8 cellular contexts compared by ENCODE assay signal in genomic region chr5:137498301-137498735, GRCh38. TPM values are rescaled to one million over a fixed set of nuclear protein-coding genes. Genes with fewer than 3 reads are reported as not detected.
A peak's percentile ranks its signal among the peaks of the same experiment; 100 is the strongest.
DNase-seq lines count a peak whose midpoint lies in the region; ATAC-seq and TF ChIP-seq lines count a peak whose summit lies in the region.

No MANE protein-coding gene starts in this region.

- no peak for TF ChIP-seq EP300 in SK-N-SH (IDR thresholded peaks at IDR 0.05; ENCODE audit: borderline replicate concordance in 1 of 2, low read depth in 1 of 2, low read length in 1 of 2)

- H3K36me3 ChIP-seq in SK-N-SH (replicated peaks in 1 of 2; ENCODE audit: control insufficient read depth in 1 of 2, insufficient read depth in 2 of 2, low read length in 1 of 2) (no peaks in the 10 kb centered on the region), cardiac muscle cell (no peaks in the 10 kb centered on the region), psoas muscle (ENCODE audit: insufficient read depth in 1 of 2, low read depth in 1 of 2) (no peaks in the 10 kb centered on the region)

- intact Hi-C loops in psoas muscle (cut with DNase I), result loop anchor here (2.0 to 10.0 kb wide), 3 partner anchors 152 to 694 kb away; no protein-coding TSS in a partner anchor

- ATAC-seq in psoas muscle (peak; percentile 24 to 51 (median 41)), GM18873 (IDR thresholded peaks at IDR 0.05; ENCODE audit: low FRiP score, unreplicated experiment) (no peak), GM18505 (IDR thresholded peaks at IDR 0.05; ENCODE audit: unreplicated experiment) (no peak)

- H3K27me3 ChIP-seq in SK-N-SH (ENCODE audit: insufficient read depth) (no peaks in the 10 kb centered on the region), cardiac muscle cell (peaks cover 68% of the 10 kb centered on the region), psoas muscle (ENCODE audit: insufficient read depth in 3 of 3, low read length in 2 of 3) (peaks cover 0 to 4% (median 0%) of the 10 kb centered on the region in 3 donors)

- peak overlapping the region; percentile 80 for H2AFZ ChIP-seq in SK-N-SH (ENCODE audit: low read depth)

- TF ChIP-seq RAD21 in SK-N-SH (IDR thresholded peaks at IDR 0.05; ENCODE audit: low read length), result no peak

- POLR2A ChIA-PET in SK-N-SH (lab: Yijun Ruan, JAX), result no interaction called here

- H3K9me3 ChIP-seq in SK-N-SH (no peaks in the 10 kb centered on the region), cardiac muscle cell (ENCODE audit: low read depth) (no peaks in the 10 kb centered on the region), psoas muscle (no peaks in the 10 kb centered on the region)

- peaks cover 56% of the 10 kb centered on the region for H3K79me2 ChIP-seq in SK-N-SH (ENCODE audit: insufficient read depth)

- no peak for TF ChIP-seq POLR2A in GM18505 (IDR thresholded peaks at IDR 0.05; ENCODE audit: borderline replicate concordance, extremely low read depth, insufficient read depth, insufficient read length)

- CTCF ChIA-PET in SK-N-SH (lab: Yijun Ruan, JAX), result interaction anchor here (0.6 to 4.6 kb wide), 48 partner anchors 7 to 696 kb away, joined by 3 to 140 read pairs (median 4); no protein-coding TSS in a partner anchor

- no peaks in the 10 kb centered on the region for H3K9me2 ChIP-seq in SK-N-SH

- TF ChIP-seq CTCF in SK-N-SH (IDR thresholded peaks at IDR 0.05), result no peak
- TF ChIP-seq CTCF in cardiac muscle cell (IDR thresholded peaks at IDR 0.05; ENCODE audit: low read depth, low read length), result no peak
- no peak for TF ChIP-seq CTCF in psoas muscle (IDR thresholded peaks at IDR 0.05)

- H3K4me1 ChIP-seq in SK-N-SH (ENCODE audit: control insufficient read depth in 1 of 2, insufficient read depth in 2 of 2, low read depth in 1 of 2, low read length in 1 of 2), result peaks cover 6% of the 10 kb centered on the region in 2 experiments; a peak in 2 of 4 replicates
- H3K4me1 ChIP-seq in cardiac muscle cell (ENCODE audit: low read depth), result no peaks in the 10 kb centered on the region
- H3K4me1 ChIP-seq in psoas muscle, result no peaks in the 10 kb centered on the region

- DNase-seq in EH (ENCODE audit: low read depth), result peak; percentile 34
- peak; percentile 75 for DNase-seq in SK-N-SH
- DNase-seq in cardiac muscle cell (ENCODE audit: low read depth in 1 of 2, low spot score in 1 of 2), result peak; percentile 36 to 50
- DNase-seq in psoas muscle, result peak; percentile 34 to 54
- DNase-seq in stimulated activated CD4-positive, alpha-beta T cell treated with anti-CD3 and anti-CD28 coated beads, Interleukin-4, amount 100 ng/mL, for 4 hours, result no peak
- DNase-seq in COLO829 (ENCODE audit: low spot score), result no peak

- H4K20me1 ChIP-seq in SK-N-SH (ENCODE audit: insufficient read depth), result no peaks in the 10 kb centered on the region

- H3K4me3 ChIP-seq in SK-N-SH (ENCODE audit: low read depth in 2 of 2, low read length in 1 of 2), result peak overlapping the region; percentile 54 to 77
- H3K4me3 ChIP-seq in cardiac muscle cell, result peak overlapping the region; percentile 63
- peak overlapping the region; percentile 65 for H3K4me3 ChIP-seq in psoas muscle

- WGBS in SK-N-SH (ENCODE audit: low lambda C conversion rate), result 14% methylated on average over 9 of the region's 57 CpGs
- WGBS in psoas muscle, 3 donors, result 2 to 4% (median 2%) methylated on average over 27 to 57 of the region's 57 CpGs

- H3K9ac ChIP-seq in SK-N-SH, result peak overlapping the region; percentile 67

- peaks cover 6% of the 10 kb centered on the region for H3F3A ChIP-seq in SK-N-SH (replicated peaks; ENCODE audit: insufficient read depth)

- H3K27ac ChIP-seq in SK-N-SH (ENCODE audit: low read depth in 2 of 2, low read length in 1 of 2), result no peak overlapping the region; a peak in 1 of 4 replicates
- no peak overlapping the region for H3K27ac ChIP-seq in cardiac muscle cell
- no peak overlapping the region for H3K27ac ChIP-seq in psoas muscle

- H3K4me2 ChIP-seq in SK-N-SH, result peak overlapping the region; percentile 81

TF ChIP-seq in SK-N-SH, 30 proteins besides CTCF, POLR2A, EP300 and RAD21:
- TF ChIP-seq ELF1 (IDR thresholded peaks at IDR 0.05) (no peak), NRF1 (IDR thresholded peaks at IDR 0.05; ENCODE audit: low read depth, low read length) (no peak), IRF3 (IDR thresholded peaks at IDR 0.05; ENCODE audit: low read depth, low read length) (no peak), SIN3A (IDR thresholded peaks at IDR 0.05; ENCODE audit: borderline replicate concordance, low read depth, low read length) (no peak), TEAD4 (IDR thresholded peaks at IDR 0.05; ENCODE audit: borderline replicate concordance, insufficient read depth) (no peak)
TF ChIP-seq in SK-N-SH: peak in this region for 0.

RNA-seq across cellular contexts. Expression of gene SPOCK1, which starts 0.8 kb away (rescaled TPM):
- polyA plus RNA-seq in SK-N-SH (2012; rRNA removed) (9.1 and 11.3 TPM in 2 replicates), cardiac muscle cell (4.1 and 12.6 TPM in 2 replicates), psoas muscle (10 to 100 TPM in 1 of 3 donors, 1 to 10 TPM in 2; 4.2 to 16.0 (median 7.1) TPM)
- 12.0 and 15.4 TPM in 2 replicates for polyA plus RNA-seq in SK-N-SH (2012; cell fraction: cytosol; rRNA removed)
- polyA plus RNA-seq in SK-N-SH (2012; cell fraction: nucleus; rRNA removed), result 4.8 and 8.7 TPM in 2 replicates
- total RNA-seq in cardiac muscle cell (2.6 and 14.0 TPM in 2 replicates), psoas muscle (10 to 100 TPM; 11.3 to 52.7 (median 29.3) TPM)

Comparison
In these comparisons a context has a peak if more than half of its experiments do, and no peak if none do; other contexts are left out.
1. DNase-seq: peak in EH (single experiment), SK-N-SH (single experiment), cardiac muscle cell (2 of 2) and psoas muscle (2 of 2); none in stimulated activated CD4-positive, alpha-beta T cell treated with anti-CD3 and anti-CD28 coated beads, Interleukin-4, amount 100 ng/mL, for 4 hours (0 of 2) and COLO829 (single experiment).
2. ATAC-seq: peak in psoas muscle (4 of 4); none in GM18873 (single experiment) and GM18505 (single experiment).
3. Peak in every context shown above with its lines, with median percentiles within 50 percentile points of each other: H3K4me3 ChIP-seq.